1 cellular context compared by ENCODE assay signal in genomic region chr21:20249401-20249800, GRCh38.
A peak's percentile ranks its signal among the peaks of the same experiment; 100 is the strongest.
TF ChIP-seq lines count a peak whose summit lies in the region.

No MANE protein-coding gene starts in this region.

TF ChIP-seq in K562, 482 proteins besides CTCF, POLR2A, EP300 and RAD21 (continued from another document):
- TF ChIP-seq, protein P1, sequence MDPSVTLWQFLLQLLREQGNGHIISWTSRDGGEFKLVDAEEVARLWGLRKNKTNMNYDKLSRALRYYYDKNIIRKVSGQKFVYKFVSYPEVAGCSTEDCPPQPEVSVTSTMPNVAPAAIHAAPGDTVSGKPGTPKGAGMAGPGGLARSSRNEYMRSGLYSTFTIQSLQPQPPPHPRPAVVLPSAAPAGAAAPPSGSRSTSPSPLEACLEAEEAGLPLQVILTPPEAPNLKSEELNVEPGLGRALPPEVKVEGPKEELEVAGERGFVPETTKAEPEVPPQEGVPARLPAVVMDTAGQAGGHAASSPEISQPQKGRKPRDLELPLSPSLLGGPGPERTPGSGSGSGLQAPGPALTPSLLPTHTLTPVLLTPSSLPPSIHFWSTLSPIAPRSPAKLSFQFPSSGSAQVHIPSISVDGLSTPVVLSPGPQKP (CRISPR knock-in tag; IDR thresholded peaks at IDR 0.05), result no peak
- TF ChIP-seq NFIC (IDR thresholded peaks at IDR 0.05), result peak; percentile 58
- TF ChIP-seq, protein P2, sequence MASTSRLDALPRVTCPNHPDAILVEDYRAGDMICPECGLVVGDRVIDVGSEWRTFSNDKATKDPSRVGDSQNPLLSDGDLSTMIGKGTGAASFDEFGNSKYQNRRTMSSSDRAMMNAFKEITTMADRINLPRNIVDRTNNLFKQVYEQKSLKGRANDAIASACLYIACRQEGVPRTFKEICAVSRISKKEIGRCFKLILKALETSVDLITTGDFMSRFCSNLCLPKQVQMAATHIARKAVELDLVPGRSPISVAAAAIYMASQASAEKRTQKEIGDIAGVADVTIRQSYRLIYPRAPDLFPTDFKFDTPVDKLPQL (IDR thresholded peaks at IDR 0.05; ENCODE audit: extremely low read depth, insufficient read length), result no peak
- TF ChIP-seq HDAC2 (IDR thresholded peaks at IDR 0.05), result no peak
- TF ChIP-seq MEF2D (tag; conservative IDR thresholded peaks at IDR 0.05; ENCODE audit: low read depth), result no peak
- TF ChIP-seq PHF8 (IDR thresholded peaks at IDR 0.05; ENCODE audit: borderline replicate concordance, low read length), result no peak
- no peak for TF ChIP-seq ZNF239 (CRISPR knock-in tag; IDR thresholded peaks at IDR 0.05)
- TF ChIP-seq ZNF436 (CRISPR knock-in tag; IDR thresholded peaks at IDR 0.05), result no peak
- no peak for TF ChIP-seq TEAD1 (CRISPR knock-in tag; IDR thresholded peaks at IDR 0.05)
- no peak for TF ChIP-seq ESRRA (IDR thresholded peaks at IDR 0.05; ENCODE audit: borderline replicate concordance, low read depth)
- TF ChIP-seq ZC3H8 (IDR thresholded peaks at IDR 0.05), result no peak
- no peak for TF ChIP-seq ZNF551 (CRISPR knock-in tag; IDR thresholded peaks at IDR 0.05)
- TF ChIP-seq TEAD2 (tag; IDR thresholded peaks at IDR 0.05), result no peak
- TF ChIP-seq, protein P3, sequence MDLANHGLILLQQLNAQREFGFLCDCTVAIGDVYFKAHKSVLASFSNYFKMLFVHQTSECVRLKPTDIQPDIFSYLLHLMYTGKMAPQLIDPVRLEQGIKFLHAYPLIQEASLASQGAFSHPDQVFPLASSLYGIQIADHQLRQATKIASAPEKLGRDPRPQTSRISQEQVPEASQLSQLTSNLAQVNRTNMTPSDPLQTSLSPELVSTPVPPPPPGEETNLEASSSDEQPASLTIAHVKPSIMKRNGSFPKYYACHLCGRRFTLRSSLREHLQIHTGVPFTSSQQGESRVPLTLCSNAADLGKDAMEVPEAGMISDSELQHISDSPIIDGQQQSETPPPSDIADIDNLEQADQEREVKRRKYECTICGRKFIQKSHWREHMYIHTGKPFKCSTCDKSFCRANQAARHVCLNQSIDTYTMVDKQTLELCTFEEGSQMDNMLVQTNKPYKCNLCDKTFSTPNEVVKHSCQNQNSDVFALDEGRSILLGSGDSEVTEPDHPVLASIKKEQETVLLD (IDR thresholded peaks at IDR 0.05), result no peak
- peak; percentile 30 to 44; a peak in 2 of 4 replicates for TF ChIP-seq KDM1A (IDR thresholded peaks at IDR 0.05)
- TF ChIP-seq, protein P4, sequence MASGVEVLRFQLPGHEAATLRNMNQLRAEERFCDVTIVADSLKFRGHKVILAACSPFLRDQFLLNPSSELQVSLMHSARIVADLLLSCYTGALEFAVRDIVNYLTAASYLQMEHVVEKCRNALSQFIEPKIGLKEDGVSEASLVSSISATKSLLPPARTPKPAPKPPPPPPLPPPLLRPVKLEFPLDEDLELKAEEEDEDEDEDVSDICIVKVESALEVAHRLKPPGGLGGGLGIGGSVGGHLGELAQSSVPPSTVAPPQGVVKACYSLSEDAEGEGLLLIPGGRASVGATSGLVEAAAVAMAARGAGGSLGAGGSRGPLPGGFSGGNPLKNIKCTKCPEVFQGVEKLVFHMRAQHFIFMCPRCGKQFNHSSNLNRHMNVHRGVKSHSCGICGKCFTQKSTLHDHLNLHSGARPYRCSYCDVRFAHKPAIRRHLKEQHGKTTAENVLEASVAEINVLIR (CRISPR knock-in tag; IDR thresholded peaks at IDR 0.05), result no peak
- no peak for TF ChIP-seq MEIS2 (IDR thresholded peaks at IDR 0.05; ENCODE audit: partially characterized antibody)
- TF ChIP-seq ZNF197 (CRISPR knock-in tag; IDR thresholded peaks at IDR 0.05; ENCODE audit: low read depth), result no peak
- peak; percentile 78 for TF ChIP-seq TAL1 (IDR thresholded peaks at IDR 0.05)
- TF ChIP-seq POLR2B (IDR thresholded peaks at IDR 0.05; ENCODE audit: low read depth, partially characterized antibody), result no peak
- no peak for TF ChIP-seq ARID3B (CRISPR knock-in tag; IDR thresholded peaks at IDR 0.05; ENCODE audit: borderline replicate concordance)
- no peak for TF ChIP-seq ZKSCAN3 (CRISPR knock-in tag; IDR thresholded peaks at IDR 0.05)
- TF ChIP-seq MTA2 (IDR thresholded peaks at IDR 0.05; ENCODE audit: low read depth), result peak; percentile 49; the same call in 1 of the 2 replicates
- no peak for TF ChIP-seq ZNF24 (IDR thresholded peaks at IDR 0.05)
- TF ChIP-seq HIVEP1 (CRISPR knock-in tag; IDR thresholded peaks at IDR 0.05), result no peak
- TF ChIP-seq SMAD4 (CRISPR knock-in tag; conservative IDR thresholded peaks at IDR 0.05), result no peak
- no peak for TF ChIP-seq IRF2 (CRISPR knock-in tag; IDR thresholded peaks at IDR 0.05)
- TF ChIP-seq MXI1 (IDR thresholded peaks at IDR 0.05; ENCODE audit: low read depth, low read length), result no peak
- TF ChIP-seq NFE2L1 (tag; IDR thresholded peaks at IDR 0.05; ENCODE audit: borderline replicate concordance, low read depth), result no peak
- no peak for TF ChIP-seq FOXJ3 (CRISPR knock-in tag; IDR thresholded peaks at IDR 0.05)
- peak; percentile 53; the same call in 1 of the 2 replicates for TF ChIP-seq TEAD4 (IDR thresholded peaks at IDR 0.05; ENCODE audit: low read length)
- no peak for TF ChIP-seq TEAD4 (CRISPR knock-in tag; IDR thresholded peaks at IDR 0.05; ENCODE audit: borderline replicate concordance)
- TF ChIP-seq ZNF431 (CRISPR knock-in tag; IDR thresholded peaks at IDR 0.05), result no peak
- TF ChIP-seq BHLHE40 (IDR thresholded peaks at IDR 0.05; ENCODE audit: low read length), result no peak
- peak; percentile 58 for TF ChIP-seq NCOR1 (IDR thresholded peaks at IDR 0.05)
- TF ChIP-seq ELF1 (tag; IDR thresholded peaks at IDR 0.05), result no peak
- TF ChIP-seq CBFA2T3 (IDR thresholded peaks at IDR 0.05), result peak; percentile 89
- no peak for TF ChIP-seq NFRKB (IDR thresholded peaks at IDR 0.05; ENCODE audit: low read depth)
- no peak for TF ChIP-seq SLC30A9 (CRISPR knock-in tag; IDR thresholded peaks at IDR 0.05)
- no peak for TF ChIP-seq NR2C2 (CRISPR knock-in tag; IDR thresholded peaks at IDR 0.05)
- TF ChIP-seq NR2C2 (tag; IDR thresholded peaks at IDR 0.05), result no peak
- TF ChIP-seq KDM2B (CRISPR knock-in tag; IDR thresholded peaks at IDR 0.05), result no peak
- TF ChIP-seq TCF3 (CRISPR knock-in tag; IDR thresholded peaks at IDR 0.05), result peak; percentile 57; the same call in 1 of the 2 replicates
- no peak for TF ChIP-seq PTTG1 (tag; IDR thresholded peaks at IDR 0.05; ENCODE audit: low read depth)
- no peak for TF ChIP-seq NR4A1 (CRISPR knock-in tag; IDR thresholded peaks at IDR 0.05)
- TF ChIP-seq NR4A1 (tag; IDR thresholded peaks at IDR 0.05), result no peak
- TF ChIP-seq ZNF639 (CRISPR knock-in tag; conservative IDR thresholded peaks at IDR 0.05 in 1 of 2, IDR thresholded peaks at IDR 0.05 in 1 of 2), result no peak
- no peak for TF ChIP-seq POLR2AphosphoS2 (IDR thresholded peaks at IDR 0.05; ENCODE audit: low read length)
- TF ChIP-seq HES1 (IDR thresholded peaks at IDR 0.05; ENCODE audit: low read depth), result no peak
- TF ChIP-seq FOS (IDR thresholded peaks at IDR 0.05; ENCODE audit: extremely low read depth, insufficient read length), result no peak
- TF ChIP-seq FOXK2 (conservative IDR thresholded peaks at IDR 0.05 in 1 of 2, IDR thresholded peaks at IDR 0.05 in 1 of 2; ENCODE audit: low read depth in 2 of 2), result no peak
- TF ChIP-seq LCOR (CRISPR knock-in tag; IDR thresholded peaks at IDR 0.05), result no peak
- peak; percentile 75 for TF ChIP-seq ARID1B (IDR thresholded peaks at IDR 0.05)
- no peak for TF ChIP-seq ZNF347 (CRISPR knock-in tag; IDR thresholded peaks at IDR 0.05; ENCODE audit: low read depth)
- no peak for TF ChIP-seq BCL6 (CRISPR knock-in tag; IDR thresholded peaks at IDR 0.05)
- TF ChIP-seq HCFC1 (IDR thresholded peaks at IDR 0.05; ENCODE audit: low read depth, low read length), result no peak
- no peak for TF ChIP-seq RBM22 (IDR thresholded peaks at IDR 0.05; ENCODE audit: low read depth, low read length, poor library complexity, severe bottlenecking)
- TF ChIP-seq, protein P5, sequence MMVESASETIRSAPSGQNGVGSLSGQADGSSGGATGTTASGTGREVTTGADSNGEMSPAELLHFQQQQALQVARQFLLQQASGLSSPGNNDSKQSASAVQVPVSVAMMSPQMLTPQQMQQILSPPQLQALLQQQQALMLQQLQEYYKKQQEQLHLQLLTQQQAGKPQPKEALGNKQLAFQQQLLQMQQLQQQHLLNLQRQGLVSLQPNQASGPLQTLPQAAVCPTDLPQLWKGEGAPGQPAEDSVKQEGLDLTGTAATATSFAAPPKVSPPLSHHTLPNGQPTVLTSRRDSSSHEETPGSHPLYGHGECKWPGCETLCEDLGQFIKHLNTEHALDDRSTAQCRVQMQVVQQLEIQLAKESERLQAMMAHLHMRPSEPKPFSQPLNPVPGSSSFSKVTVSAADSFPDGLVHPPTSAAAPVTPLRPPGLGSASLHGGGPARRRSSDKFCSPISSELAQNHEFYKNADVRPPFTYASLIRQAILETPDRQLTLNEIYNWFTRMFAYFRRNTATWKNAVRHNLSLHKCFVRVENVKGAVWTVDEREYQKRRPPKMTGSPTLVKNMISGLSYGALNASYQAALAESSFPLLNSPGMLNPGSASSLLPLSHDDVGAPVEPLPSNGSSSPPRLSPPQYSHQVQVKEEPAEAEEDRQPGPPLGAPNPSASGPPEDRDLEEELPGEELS (CRISPR knock-in tag; IDR thresholded peaks at IDR 0.05; ENCODE audit: borderline replicate concordance), result no peak
- no peak for TF ChIP-seq ZNF146 (CRISPR knock-in tag; IDR thresholded peaks at IDR 0.05; ENCODE audit: unreplicated experiment)
- no peak for TF ChIP-seq NR2F6 (CRISPR knock-in tag; IDR thresholded peaks at IDR 0.05)
- no peak for TF ChIP-seq TOE1 (IDR thresholded peaks at IDR 0.05; ENCODE audit: borderline replicate concordance)
- no peak for TF ChIP-seq TOE1 (CRISPR knock-in tag; IDR thresholded peaks at IDR 0.05; ENCODE audit: borderline replicate concordance, low read depth)
- peak; percentile 43; the same call in 1 of the 2 replicates for TF ChIP-seq DPF2 (IDR thresholded peaks at IDR 0.05)
- peak; percentile 77 for TF ChIP-seq CBFA2T2 (conservative IDR thresholded peaks at IDR 0.05)
- TF ChIP-seq NFIX (CRISPR knock-in tag; IDR thresholded peaks at IDR 0.05; ENCODE audit: low read depth), result no peak
- TF ChIP-seq TCFL5 (CRISPR knock-in tag; conservative IDR thresholded peaks at IDR 0.05), result no peak
TF ChIP-seq in K562: peak in this region for 11.
